Comparison of ENCODE assay signal across 8 cellular contexts in genomic region chr11:64745523-64746328, GRCh38. TPM values are rescaled to one million over a fixed set of nuclear protein-coding genes. Genes with fewer than 3 reads are reported as not detected.
DNase-seq lines count a peak whose midpoint lies in the region; ATAC-seq, FAIRE-seq and TF ChIP-seq lines count a peak whose summit lies in the region.

No MANE protein-coding gene starts in this region.

- H3K4me3 Mint-ChIP-seq in GM23338: peak overlapping the region; percentile 86

- H3K27me3 Mint-ChIP-seq in GM23338 (ENCODE audit: insufficient read depth, low read depth, poor library complexity): peaks cover 28% of the 10 kb centered on the region

- H3K4me2 ChIP-seq in GM23338: peak overlapping the region; percentile 98

- POLR2A ChIA-PET in AG04449 (lab: Yijun Ruan, JAX): no interaction called here

- CTCF ChIA-PET in AG04449 (lab: Yijun Ruan, JAX): interaction anchor here (1.3 to 1.4 kb wide), 3 partner anchors 11 to 17 kb away, joined by 3 to 4 read pairs (median 4); no protein-coding TSS in a partner anchor

- TF ChIP-seq CTCF in AG04449 (IDR thresholded peaks at IDR 0.05; ENCODE audit: insufficient read depth, low read length, missing control alignments) (no peak), GM23338 (conservative IDR thresholded peaks at IDR 0.05; ENCODE audit: low read depth in 2 of 2) (no peak), body of pancreas (IDR thresholded peaks at IDR 0.05) (no peak), kidney (IDR thresholded peaks at IDR 0.05; ENCODE audit: borderline replicate concordance, extremely low read depth, insufficient read depth) (no peak)

- ATAC-seq in GM23338 (peak; percentile 35), body of pancreas (peak; percentile 15), GM19324 (IDR thresholded peaks at IDR 0.05; ENCODE audit: low FRiP score, unreplicated experiment) (no peak)

- H3K27ac Mint-ChIP-seq in GM23338: no peak overlapping the region

- FAIRE-seq in kidney (lab: Jason Lieb, UNC): no peak

- H3K27ac ChIP-seq in GM23338 (ENCODE audit: low read depth): no peak overlapping the region
- H3K27ac ChIP-seq in body of pancreas: peak overlapping the region in 3 of 4 donors; percentile 25 to 63 (median 40)
- H3K27ac ChIP-seq in kidney (ENCODE audit: low read depth in 2 of 2, low read length in 2 of 2): peak overlapping the region; percentile 85 to 92

- H3K9me3 ChIP-seq in body of pancreas (no peaks in the 10 kb centered on the region), kidney (ENCODE audit: control insufficient read depth in 1 of 2, low read length in 2 of 2) (no peaks in the 10 kb centered on the region)

- 0 out of 3 replicates have a peak, but pooled peaks cover 4% of the 10 kb centered on the region for H3K36me3 Mint-ChIP-seq in GM23338 (ENCODE audit: low read depth)

- no peaks in the 10 kb centered on the region for H3K79me2 ChIP-seq in GM23338 (replicated peaks; ENCODE audit: insufficient read depth)

- no peak for DNase-seq in AG04449 (ENCODE audit: low read depth, low spot score)
- peak; percentile 90 for DNase-seq in GM23338 (ENCODE audit: low spot score)
- DNase-seq in T-helper 9 cell: peak; percentile 69
- DNase-seq in body of pancreas: peak in 3 of 4 donors; percentile 53 to 71 (median 60)
- peak; percentile 98 for DNase-seq in kidney
- peak; percentile 46 to 57 for DNase-seq in stimulated activated CD4-positive, alpha-beta T cell treated with anti-CD3 and anti-CD28 coated beads, Interleukin-1b, Interleukin-23, amount 100 ng/mL, for 4 hours (ENCODE audit: low read depth in 2 of 2)
- no peak for DNase-seq in COLO668 (lab: John Stamatoyannopoulos, UW; ENCODE audit: unreplicated experiment)

- peaks cover 17% of the 10 kb centered on the region for H3F3A ChIP-seq in GM23338 (replicated peaks; ENCODE audit: low read depth)

- peaks cover 20% of the 10 kb centered on the region for H3K4me1 Mint-ChIP-seq in GM23338

- H3K9me3 Mint-ChIP-seq in GM23338: no peaks in the 10 kb centered on the region; the same call in 2 of the 3 replicates

- intact Hi-C loops in body of pancreas (cut with DNase I): no loop called here
- intact Hi-C loops in kidney (cut with DNase I): no loop called here

- no peaks in the 10 kb centered on the region for H3K9me2 ChIP-seq in GM23338 (ENCODE audit: insufficient read depth)

- H3K36me3 ChIP-seq in GM23338 (ENCODE audit: insufficient read depth): no peaks in the 10 kb centered on the region
- no peaks in the 10 kb centered on the region for H3K36me3 ChIP-seq in body of pancreas (replicated peaks in 1 of 2; ENCODE audit: insufficient read depth in 1 of 2, low read depth in 2 of 2)
- H3K36me3 ChIP-seq in kidney (ENCODE audit: control insufficient read depth in 1 of 2, insufficient read depth in 2 of 2, low read length in 2 of 2): no peaks in the 10 kb centered on the region

- H3K27me3 ChIP-seq in GM23338 (ENCODE audit: insufficient read depth) (peaks cover 34% of the 10 kb centered on the region), body of pancreas (peaks cover 0 to 45% of the 10 kb centered on the region in 2 donors)

- peak overlapping the region; percentile 92 for H2AFZ ChIP-seq in GM23338

- H4K20me1 ChIP-seq in GM23338 (replicated peaks; ENCODE audit: insufficient read depth): no peaks in the 10 kb centered on the region

- peak overlapping the region in 1 of 2 donors; percentile 40 for H3K9ac ChIP-seq in kidney (ENCODE audit: low read length in 2 of 2)

- 3 to 6% methylated on average over 37 to 52 of the region's 52 CpGs for WGBS in body of pancreas, 2 donors

- TF ChIP-seq POLR2A in body of pancreas (IDR thresholded peaks at IDR 0.05): peak in 1 of 3 donors; percentile 17

- H3K4me3 ChIP-seq in AG04449 (ENCODE audit: low read depth, low read length): peak overlapping the region; percentile 23; the same call in 1 of the 2 replicates
- peak overlapping the region; percentile 81 for H3K4me3 ChIP-seq in GM23338
- H3K4me3 ChIP-seq in body of pancreas: no peak overlapping the region
- peak overlapping the region; percentile 28 to 49 for H3K4me3 ChIP-seq in kidney (ENCODE audit: low read length in 2 of 2)

- H3K4me1 ChIP-seq in GM23338 (ENCODE audit: insufficient read depth) (peaks cover 14% of the 10 kb centered on the region), body of pancreas (peaks cover 38% of the 10 kb centered on the region), kidney (ENCODE audit: control insufficient read depth in 1 of 2, insufficient read depth in 1 of 2, low read depth in 1 of 2, low read length in 2 of 2) (peaks cover 3 to 10% of the 10 kb centered on the region in 2 donors)

TF ChIP-seq in GM23338, 12 proteins besides CTCF, POLR2A, EP300 and RAD21:
- TF ChIP-seq ZNF331 (CRISPR knock-in tag; IDR thresholded peaks at IDR 0.05; ENCODE audit: low read depth) (no peak), STAT1 (IDR thresholded peaks at IDR 0.05; ENCODE audit: unreplicated experiment) (no peak), NANOG (IDR thresholded peaks at IDR 0.05; ENCODE audit: borderline replicate concordance) (no peak), POLR2AphosphoS5 (IDR thresholded peaks at IDR 0.05; ENCODE audit: low read depth) (peak; percentile 51), CREB1 (CRISPR knock-in tag; IDR thresholded peaks at IDR 0.05; ENCODE audit: low read depth) (peak; percentile 55; the same call in 1 of the 2 replicates)

RNA-seq across cellular contexts. Expression of gene RASGRP2, which starts 1.8 kb away (rescaled TPM):
- total RNA-seq in GM23338 (2014; rRNA removed; shearing (Covaris generic)): 30.1 and 34.4 TPM in 2 replicates
- polyA plus RNA-seq in GM23338 (2016; fragmentation: Nextera tagmentation; extraction: Ambion mirVana) (50.4 and 60.5 TPM in 2 replicates), kidney (ENCODE audit: insufficient read depth, low read depth, low replicate concordance) (14.1 TPM)
- total RNA-seq in body of pancreas (10 to 100 TPM in 1 of 2 donors, 1 to 10 TPM in 1; 4.6 to 17.9 TPM), kidney (42.6 TPM)

RNA-seq across cellular contexts. Expression of gene PYGM, which starts 14.0 kb away (rescaled TPM):
- total RNA-seq in GM23338 (2014; rRNA removed; shearing (Covaris generic)): 3.9 and 4.4 TPM in 2 replicates
- polyA plus RNA-seq in GM23338 (2016; fragmentation: Nextera tagmentation; extraction: Ambion mirVana) (1.5 and 2.8 TPM in 2 replicates), kidney (ENCODE audit: insufficient read depth, low read depth, low replicate concordance) (2.5 TPM)
- total RNA-seq in body of pancreas (1 to 10 TPM in 1 of 2 donors, under 1 TPM in 1; 0.78 to 4.3 TPM), kidney (8.6 TPM)

RNA-seq across cellular contexts. Expression of gene NRXN2, which starts 22.7 kb away (rescaled TPM):
- 17.0 and 22.1 TPM in 2 replicates for total RNA-seq in GM23338 (2014; rRNA removed; shearing (Covaris generic))
- polyA plus RNA-seq in GM23338 (2016; fragmentation: Nextera tagmentation; extraction: Ambion mirVana): 3.4 and 5.7 TPM in 2 replicates
- 1 to 10 TPM; 1.3 to 4.9 TPM for total RNA-seq in body of pancreas
- total RNA-seq in kidney: 13.3 TPM
- polyA plus RNA-seq in kidney (ENCODE audit: insufficient read depth, low read depth, low replicate concordance): 22.0 TPM

RNA-seq across cellular contexts. Expression of gene SF1, which starts 32.6 kb away (rescaled TPM):
- total RNA-seq in GM23338 (2014; rRNA removed; shearing (Covaris generic)): 235 and 252 TPM in 2 replicates
- polyA plus RNA-seq in GM23338 (2016; fragmentation: Nextera tagmentation; extraction: Ambion mirVana) (76.9 and 82.9 TPM in 2 replicates), kidney (ENCODE audit: insufficient read depth, low read depth, low replicate concordance) (87.5 TPM)
- total RNA-seq in body of pancreas (100 to 1,000 TPM; 150 to 470 TPM), kidney (320 TPM)

RNA-seq across cellular contexts. Expression of gene MAP4K2, which starts 57.3 kb away (rescaled TPM):
- 32.3 and 42.6 TPM in 2 replicates for total RNA-seq in GM23338 (2014; rRNA removed; shearing (Covaris generic))
- polyA plus RNA-seq in GM23338 (2016; fragmentation: Nextera tagmentation; extraction: Ambion mirVana): 9.9 and 11.2 TPM in 2 replicates
- total RNA-seq in body of pancreas: 10 to 100 TPM; 10.4 to 18.1 TPM
- total RNA-seq in kidney: 12.5 TPM
- polyA plus RNA-seq in kidney (ENCODE audit: insufficient read depth, low read depth, low replicate concordance): 15.4 TPM

Comparison
In these comparisons a context has a peak if more than half of its experiments do, and no peak if none do; other contexts are left out.
1. DNase-seq: peak in GM23338 (single experiment), T-helper 9 cell (single experiment), body of pancreas (3 of 4), kidney (single experiment) and stimulated activated CD4-positive, alpha-beta T cell treated with anti-CD3 and anti-CD28 coated beads, Interleukin-1b, Interleukin-23, amount 100 ng/mL, for 4 hours (2 of 2); none in AG04449 (single experiment) and COLO668 (single experiment).
2. H3K4me3 ChIP-seq: peak in AG04449 (single experiment), GM23338 (single experiment) and kidney (2 of 2); none in body of pancreas (0 of 2).